9 cellular contexts compared by ENCODE assay signal in genomic region chr18:34158881-34159690, GRCh38.
DNase-seq lines count a peak whose midpoint lies in the region; ATAC-seq and TF ChIP-seq lines count a peak whose summit lies in the region.
"Had no signal": no experiment of that assay in that cellular context is flagged by ENCODE, and none has a peak within 500 bp of the region (broad histone marks: within the 10 kb centered on the region; RNA-seq: fewer than 3 reads in every experiment).

No MANE protein-coding gene starts in this region.

- H3K4me3 Mint-ChIP-seq in stimulated activated naive CD8-positive, alpha-beta T cell treated with anti-CD3 and anti-CD28 coated beads, Interleukin-15, amount 100 ng/mL, for 72 hours, result peak overlapping the region in 1 of 2 donors; percentile 6
- H3K4me3 Mint-ChIP-seq: CD8-positive, alpha-beta memory T cell had no signal

- no peak for DNase-seq in stimulated activated naive CD8-positive, alpha-beta T cell treated with anti-CD3 and anti-CD28 coated beads, Interleukin-15, amount 100 ng/mL, for 72 hours
- no peak for DNase-seq in stimulated activated naive CD8-positive, alpha-beta T cell treated with anti-CD3 and anti-CD28 coated beads, Interleukin-15, Interleukin-2, amounts not matched to agents 100 U/mL and 50 U/mL, for 24 hours
- DNase-seq in SHP77 treated with DMSO at 0.1 percent for 48 hours (lab: John Stamatoyannopoulos, UW) (peak; percentile 94), head of caudate nucleus (peak; percentile 42 to 93 (median 82)), occipital lobe (lab: John Stamatoyannopoulos, UW) (peak; percentile 72), germinal center (ENCODE audit: low spot score) (no peak), NCI-H1048 (lab: John Stamatoyannopoulos, UW) (no peak), omental fat pad (ENCODE audit: low spot score) (no peak)

- peaks cover 0 to 4% of the 10 kb centered on the region in 2 donors for H3K9me3 Mint-ChIP-seq in stimulated activated naive CD8-positive, alpha-beta T cell treated with anti-CD3 and anti-CD28 coated beads, Interleukin-15, amount 100 ng/mL, for 72 hours

- intact Hi-C loops in head of caudate nucleus (cut with DNase I), result loop anchor here (2.0 kb wide), 1 partner anchor 64 kb away; no protein-coding TSS in a partner anchor

- no peak for TF ChIP-seq CTCF in omental fat pad (IDR thresholded peaks at IDR 0.05)

- H3K27me3 Mint-ChIP-seq in stimulated activated naive CD8-positive, alpha-beta T cell treated with anti-CD3 and anti-CD28 coated beads, Interleukin-15, amount 100 ng/mL, for 72 hours, result peaks cover 39% of the 10 kb centered on the region

- no peak overlapping the region for H3K27ac Mint-ChIP-seq in stimulated activated naive CD8-positive, alpha-beta T cell treated with anti-CD3 and anti-CD28 coated beads, Interleukin-15, amount 100 ng/mL, for 72 hours

- peaks cover 11% of the 10 kb centered on the region for H3K4me1 Mint-ChIP-seq in stimulated activated naive CD8-positive, alpha-beta T cell treated with anti-CD3 and anti-CD28 coated beads, Interleukin-15, amount 100 ng/mL, for 72 hours
- H3K4me1 Mint-ChIP-seq: CD8-positive, alpha-beta memory T cell had no signal

- ATAC-seq in stimulated activated naive CD8-positive, alpha-beta T cell treated with anti-CD3 and anti-CD28 coated beads, Interleukin-15, amount 100 ng/mL, for 72 hours, result peak; percentile 37
- ATAC-seq in stimulated activated naive CD8-positive, alpha-beta T cell treated with anti-CD3 and anti-CD28 coated beads, Interleukin-15, Interleukin-2, amounts not matched to agents 100 U/mL and 50 U/mL, for 24 hours, result no peak
- ATAC-seq in omental fat pad (ENCODE audit: low FRiP score), result no peak

Comparison
In these comparisons a context has a peak if more than half of its experiments do, and no peak if none do; other contexts are left out.
1. DNase-seq: peak in SHP77 treated with DMSO at 0.1 percent for 48 hours (single experiment), head of caudate nucleus (42 of 42) and occipital lobe (single experiment); none in stimulated activated naive CD8-positive, alpha-beta T cell treated with anti-CD3 and anti-CD28 coated beads, Interleukin-15, amount 100 ng/mL, for 72 hours (0 of 2), stimulated activated naive CD8-positive, alpha-beta T cell treated with anti-CD3 and anti-CD28 coated beads, Interleukin-15, Interleukin-2, amounts not matched to agents 100 U/mL and 50 U/mL, for 24 hours (single experiment), germinal center (single experiment), NCI-H1048 (single experiment) and omental fat pad (single experiment).